1 cellular context compared by ENCODE assay signal in the genomic region with DNA sequence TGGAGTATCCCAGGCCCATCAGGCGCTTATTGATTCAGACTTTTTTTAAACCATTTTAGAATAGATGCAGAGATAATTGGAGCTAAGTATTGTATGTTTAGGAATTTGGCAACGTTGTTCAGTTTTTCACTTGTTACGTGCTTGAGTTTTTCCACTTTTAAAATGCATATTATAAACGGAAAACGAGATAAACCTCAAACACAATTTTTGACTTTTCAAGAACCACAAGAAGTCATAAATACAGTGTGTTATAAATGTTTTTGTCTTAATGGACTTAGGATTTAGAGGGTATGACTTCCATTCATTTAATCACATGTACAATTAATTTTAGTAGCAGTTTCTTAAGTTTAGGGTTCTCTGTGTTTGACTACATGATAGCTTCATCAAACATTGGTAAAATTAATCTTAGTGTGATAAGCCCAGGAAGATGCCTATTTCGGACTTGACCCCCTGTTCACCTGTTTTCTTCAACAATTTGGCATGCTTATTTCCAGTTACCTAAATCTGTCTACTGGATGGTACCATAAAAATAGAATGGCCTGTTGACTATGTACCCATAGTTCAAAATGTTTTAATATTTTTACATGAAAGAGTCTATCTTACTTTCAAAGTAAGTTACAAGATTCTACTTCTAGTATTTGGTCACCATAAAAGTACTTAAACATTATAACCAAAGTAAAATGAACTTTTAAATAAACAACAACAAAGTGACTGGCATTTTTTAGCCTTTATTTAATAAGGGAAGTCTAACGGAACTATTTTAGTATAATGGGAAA.
TF ChIP-seq lines count a peak whose summit lies in the region.

No MANE protein-coding gene starts in this region.

TF ChIP-seq in GM23338, 12 proteins besides CTCF, POLR2A, EP300 and RAD21 (continued from another document):
- TF ChIP-seq, protein P1, sequence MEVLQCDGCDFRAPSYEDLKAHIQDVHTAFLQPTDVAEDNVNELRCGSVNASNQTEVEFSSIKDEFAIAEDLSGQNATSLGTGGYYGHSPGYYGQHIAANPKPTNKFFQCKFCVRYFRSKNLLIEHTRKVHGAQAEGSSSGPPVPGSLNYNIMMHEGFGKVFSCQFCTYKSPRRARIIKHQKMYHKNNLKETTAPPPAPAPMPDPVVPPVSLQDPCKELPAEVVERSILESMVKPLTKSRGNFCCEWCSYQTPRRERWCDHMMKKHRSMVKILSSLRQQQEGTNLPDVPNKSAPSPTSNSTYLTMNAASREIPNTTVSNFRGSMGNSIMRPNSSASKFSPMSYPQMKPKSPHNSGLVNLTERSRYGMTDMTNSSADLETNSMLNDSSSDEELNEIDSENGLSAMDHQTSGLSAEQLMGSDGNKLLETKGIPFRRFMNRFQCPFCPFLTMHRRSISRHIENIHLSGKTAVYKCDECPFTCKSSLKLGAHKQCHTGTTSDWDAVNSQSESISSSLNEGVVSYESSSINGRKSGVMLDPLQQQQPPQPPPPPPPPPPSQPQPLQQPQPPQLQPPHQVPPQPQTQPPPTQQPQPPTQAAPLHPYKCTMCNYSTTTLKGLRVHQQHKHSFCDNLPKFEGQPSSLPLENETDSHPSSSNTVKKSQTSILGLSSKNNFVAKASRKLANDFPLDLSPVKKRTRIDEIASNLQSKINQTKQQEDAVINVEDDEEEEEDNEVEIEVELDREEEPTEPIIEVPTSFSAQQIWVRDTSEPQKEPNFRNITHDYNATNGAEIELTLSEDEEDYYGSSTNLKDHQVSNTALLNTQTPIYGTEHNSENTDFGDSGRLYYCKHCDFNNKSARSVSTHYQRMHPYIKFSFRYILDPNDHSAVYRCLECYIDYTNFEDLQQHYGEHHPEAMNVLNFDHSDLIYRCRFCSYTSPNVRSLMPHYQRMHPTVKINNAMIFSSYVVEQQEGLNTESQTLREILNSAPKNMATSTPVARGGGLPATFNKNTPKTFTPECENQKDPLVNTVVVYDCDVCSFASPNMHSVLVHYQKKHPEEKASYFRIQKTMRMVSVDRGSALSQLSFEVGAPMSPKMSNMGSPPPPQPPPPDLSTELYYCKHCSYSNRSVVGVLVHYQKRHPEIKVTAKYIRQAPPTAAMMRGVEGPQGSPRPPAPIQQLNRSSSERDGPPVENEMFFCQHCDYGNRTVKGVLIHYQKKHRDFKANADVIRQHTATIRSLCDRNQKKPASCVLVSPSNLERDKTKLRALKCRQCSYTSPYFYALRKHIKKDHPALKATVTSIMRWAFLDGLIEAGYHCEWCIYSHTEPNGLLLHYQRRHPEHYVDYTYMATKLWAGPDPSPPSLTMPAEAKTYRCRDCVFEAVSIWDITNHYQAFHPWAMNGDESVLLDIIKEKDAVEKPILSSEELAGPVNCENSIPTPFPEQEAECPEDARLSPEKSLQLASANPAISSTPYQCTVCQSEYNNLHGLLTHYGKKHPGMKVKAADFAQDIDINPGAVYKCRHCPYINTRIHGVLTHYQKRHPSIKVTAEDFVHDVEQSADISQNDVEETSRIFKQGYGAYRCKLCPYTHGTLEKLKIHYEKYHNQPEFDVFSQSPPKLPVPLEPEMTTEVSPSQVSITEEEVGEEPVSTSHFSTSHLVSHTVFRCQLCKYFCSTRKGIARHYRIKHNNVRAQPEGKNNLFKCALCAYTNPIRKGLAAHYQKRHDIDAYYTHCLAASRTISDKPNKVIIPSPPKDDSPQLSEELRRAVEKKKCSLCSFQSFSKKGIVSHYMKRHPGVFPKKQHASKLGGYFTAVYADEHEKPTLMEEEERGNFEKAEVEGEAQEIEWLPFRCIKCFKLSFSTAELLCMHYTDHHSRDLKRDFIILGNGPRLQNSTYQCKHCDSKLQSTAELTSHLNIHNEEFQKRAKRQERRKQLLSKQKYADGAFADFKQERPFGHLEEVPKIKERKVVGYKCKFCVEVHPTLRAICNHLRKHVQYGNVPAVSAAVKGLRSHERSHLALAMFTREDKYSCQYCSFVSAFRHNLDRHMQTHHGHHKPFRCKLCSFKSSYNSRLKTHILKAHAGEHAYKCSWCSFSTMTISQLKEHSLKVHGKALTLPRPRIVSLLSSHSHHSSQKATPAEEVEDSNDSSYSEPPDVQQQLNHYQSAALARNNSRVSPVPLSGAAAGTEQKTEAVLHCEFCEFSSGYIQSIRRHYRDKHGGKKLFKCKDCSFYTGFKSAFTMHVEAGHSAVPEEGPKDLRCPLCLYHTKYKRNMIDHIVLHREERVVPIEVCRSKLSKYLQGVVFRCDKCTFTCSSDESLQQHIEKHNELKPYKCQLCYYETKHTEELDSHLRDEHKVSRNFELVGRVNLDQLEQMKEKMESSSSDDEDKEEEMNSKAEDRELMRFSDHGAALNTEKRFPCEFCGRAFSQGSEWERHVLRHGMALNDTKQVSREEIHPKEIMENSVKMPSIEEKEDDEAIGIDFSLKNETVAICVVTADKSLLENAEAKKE (CRISPR knock-in tag; IDR thresholded peaks at IDR 0.05): no peak
